In the genomic region with DNA sequence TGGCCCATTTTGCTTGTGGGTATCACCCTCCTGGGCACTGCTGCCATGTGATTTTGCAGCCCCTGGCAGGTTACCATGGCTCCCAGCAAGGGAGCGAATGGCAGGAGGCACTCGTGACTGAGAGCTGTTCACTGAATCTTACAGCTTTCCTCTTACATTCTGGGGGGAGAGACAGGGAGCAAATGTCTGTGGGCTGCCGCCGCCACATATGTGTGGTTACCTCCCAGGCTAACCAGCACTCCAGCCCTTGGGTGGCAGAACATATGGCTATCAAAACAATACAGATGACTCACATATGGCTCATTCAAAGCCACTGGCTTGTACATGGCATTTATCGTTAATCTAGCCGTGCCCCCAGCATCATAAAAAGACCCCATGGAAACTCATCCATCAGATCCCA, we compare ENCODE assay signal across 15 cellular contexts. TPM values are rescaled to one million over a fixed set of nuclear protein-coding genes. Genes with fewer than 3 reads are reported as not detected.
DNase-seq lines count a peak whose midpoint lies in the region; ATAC-seq, FAIRE-seq and TF ChIP-seq lines count a peak whose summit lies in the region.
"Had no signal": no experiment of that assay in that cellular context is flagged by ENCODE, and none has a peak within 500 bp of the region (broad histone marks: within the 10 kb centered on the region; RNA-seq: fewer than 3 reads in every experiment).

No MANE protein-coding gene starts in this region.

- no peak overlapping the region for H3K4me2 ChIP-seq in fibroblast of lung (ENCODE audit: extremely low read depth, insufficient read depth, low read length)
- H3K4me2 ChIP-seq: GM23338 had no signal

- 92 to 93% methylated on average over 6 of the region's 6 CpGs for WGBS in heart right ventricle, 2 donors

- POLR2A ChIA-PET in T-cell (lab: Charles Lee): no interaction called here

- H3K36me3 ChIP-seq in heart right ventricle (peaks cover 0 to 100% (median 76%) of the 10 kb centered on the region in 9 donors), fibroblast of lung (ENCODE audit: control insufficient read depth, insufficient read depth, low read length) (peaks cover 23% of the 10 kb centered on the region), skeletal muscle tissue (ENCODE audit: control insufficient read depth in 3 of 3, insufficient read depth in 3 of 3, low read length in 3 of 3) (peaks cover 40 to 78% (median 47%) of the 10 kb centered on the region in 3 donors)

- no peak overlapping the region for H2AFZ ChIP-seq in fibroblast of lung (ENCODE audit: low read length)
- H2AFZ ChIP-seq: GM23338 had no signal

- FAIRE-seq in GM12892 (lab: Jason Lieb, UNC): no peak

- DNase-seq in heart right ventricle: no peak
- DNase-seq in Right ventricle myocardium superior: no peak
- DNase-seq in T-helper 17 cell: no peak
- DNase-seq in fibroblast of lung (ENCODE audit: low read depth in 2 of 2): peak; percentile 71 to 88
- DNase-seq in GM12892 (ENCODE audit: insufficient read length): no peak
- no peak for DNase-seq in T-cell
- DNase-seq in Kasumi-1 (lab: John Stamatoyannopoulos, UW): no peak
- DNase-seq: activated B cell treated with CpG ODN at 0.5 μM for 24 hours; activated T-cell treated with anti-CD3 and anti-CD28 coated beads, Interleukin-2, amount 50 U/mL, for 48 hours; cerebellar nuclear complex; foreskin keratinocyte; NCI-H2029 had no signal

- peaks cover 0 to 59% (median 19%) of the 10 kb centered on the region in 9 donors for H3K4me1 ChIP-seq in heart right ventricle
- peaks cover 4% of the 10 kb centered on the region for H3K4me1 ChIP-seq in fibroblast of lung (ENCODE audit: control insufficient read depth, extremely low read depth, insufficient read depth, low read length)
- H3K4me1 ChIP-seq in skeletal muscle tissue (ENCODE audit: control insufficient read depth in 3 of 3, insufficient read depth in 3 of 3, low read length in 3 of 3): peaks cover 51 to 54% (median 53%) of the 10 kb centered on the region in 3 donors
- H3K4me1 ChIP-seq: foreskin keratinocyte had no signal

- H3K9me3 Mint-ChIP-seq in T-cell: no peaks in the 10 kb centered on the region
- H3K9me3 Mint-ChIP-seq: activated B cell treated with CpG ODN at 0.5 μM for 24 hours, GM23338 had no signal

- H3K9ac ChIP-seq in fibroblast of lung (ENCODE audit: insufficient read depth, low read length): no peak overlapping the region
- H3K9ac ChIP-seq in skeletal muscle tissue (ENCODE audit: low read depth in 1 of 3, low read length in 3 of 3): peak overlapping the region in 2 of 3 donors; percentile 48 to 77

- no peaks in the 10 kb centered on the region for H4K20me1 ChIP-seq in fibroblast of lung (ENCODE audit: control insufficient read depth, extremely low read depth, insufficient read depth, low read length)

- peaks cover 33% of the 10 kb centered on the region for H3K36me3 Mint-ChIP-seq in T-helper 17 cell (ENCODE audit: low read depth)
- peaks cover 80% of the 10 kb centered on the region for H3K36me3 Mint-ChIP-seq in T-cell

- intact Hi-C loops in heart right ventricle (cut with DNase I) (loop anchor here in 1 of 10 donors (10.0 kb wide), 1 partner anchor 55 kb away; no protein-coding TSS in a partner anchor), Right ventricle myocardium superior (cut with DNase I) (no loop called here)

- peak in 1 of 8 donors; percentile 10 for ATAC-seq in heart right ventricle
- ATAC-seq in Right ventricle myocardium superior (ENCODE audit: poor library complexity): no peak
- no peak for ATAC-seq in T-helper 17 cell
- no peak for ATAC-seq in T-cell (replicated peaks in 1 of 4)
- ATAC-seq: foreskin keratinocyte, GM23338 had no signal

- H3K4me1 Mint-ChIP-seq in T-helper 17 cell: peaks cover 14% of the 10 kb centered on the region
- H3K4me1 Mint-ChIP-seq in T-cell: peaks cover 0 to 4% (median 0%) of the 10 kb centered on the region in 3 donors
- H3K4me1 Mint-ChIP-seq: activated B cell treated with CpG ODN at 0.5 μM for 24 hours, GM23338 had no signal

- TF ChIP-seq POLR2A in GM12892 (IDR thresholded peaks at IDR 0.05; ENCODE audit: low read depth, low read length): no peak

- H3K4me3 ChIP-seq in heart right ventricle (no peak overlapping the region), fibroblast of lung (replicated peaks in 1 of 4; ENCODE audit: control extremely low read depth in 1 of 4, insufficient read depth in 1 of 4, low read depth in 3 of 4, low read length in 4 of 4) (no peak overlapping the region), skeletal muscle tissue (ENCODE audit: low read length in 3 of 3) (peak overlapping the region in 1 of 3 donors; percentile 17)
- H3K4me3 ChIP-seq: GM23338, lung had no signal

- H3K27me3 ChIP-seq in heart right ventricle (no peaks in the 10 kb centered on the region), fibroblast of lung (ENCODE audit: control insufficient read depth, insufficient read depth, low read length) (no peaks in the 10 kb centered on the region), skeletal muscle tissue (ENCODE audit: control insufficient read depth in 3 of 3, insufficient read depth in 3 of 3, low read length in 3 of 3) (no peaks in the 10 kb centered on the region)
- H3K27me3 ChIP-seq: foreskin keratinocyte had no signal

- no peaks in the 10 kb centered on the region for H3K27me3 Mint-ChIP-seq in T-helper 17 cell
- no peaks in the 10 kb centered on the region for H3K27me3 Mint-ChIP-seq in T-cell
- H3K27me3 Mint-ChIP-seq: activated B cell treated with CpG ODN at 0.5 μM for 24 hours had no signal

- TF ChIP-seq CTCF in heart right ventricle (IDR thresholded peaks at IDR 0.05) (no peak), fibroblast of lung (conservative IDR thresholded peaks at IDR 0.05 in 1 of 2, IDR thresholded peaks at IDR 0.05 in 1 of 2; ENCODE audit: low read depth in 1 of 2, low read length in 2 of 2) (no peak)

- H3K4me3 Mint-ChIP-seq in T-helper 17 cell: no peak overlapping the region
- no peak overlapping the region for H3K4me3 Mint-ChIP-seq in T-cell
- H3K4me3 Mint-ChIP-seq: activated B cell treated with CpG ODN at 0.5 μM for 24 hours, GM23338 had no signal

- H3K27ac ChIP-seq in heart right ventricle (peak overlapping the region in 9 of 10 donors; percentile 18 to 95 (median 49)), fibroblast of lung (ENCODE audit: insufficient read depth, low read length) (no peak overlapping the region), skeletal muscle tissue (ENCODE audit: low read depth, low read length) (peak overlapping the region; percentile 92)
- H3K27ac ChIP-seq: foreskin keratinocyte had no signal

- no peaks in the 10 kb centered on the region for H3K79me2 ChIP-seq in fibroblast of lung (ENCODE audit: control insufficient read depth, insufficient read depth, low read length)

- H3K27ac Mint-ChIP-seq in T-helper 17 cell: peak overlapping the region; percentile 8
- H3K27ac Mint-ChIP-seq in T-cell: no peak overlapping the region
- H3K27ac Mint-ChIP-seq: activated B cell treated with CpG ODN at 0.5 μM for 24 hours, GM23338 had no signal

- CTCF ChIA-PET in T-cell (lab: Charles Lee): no interaction called here

- peaks cover 0 to 11% (median 0%) of the 10 kb centered on the region in 11 donors for H3K9me3 ChIP-seq in heart right ventricle
- no peaks in the 10 kb centered on the region for H3K9me3 ChIP-seq in T-helper 17 cell (ENCODE audit: control insufficient read depth, low read length, poor library complexity, severe bottlenecking)
- H3K9me3 ChIP-seq in fibroblast of lung (ENCODE audit: control insufficient read depth, insufficient read depth, low read depth, low read length): no peaks in the 10 kb centered on the region
- H3K9me3 ChIP-seq in skeletal muscle tissue (ENCODE audit: control insufficient read depth in 3 of 3, low read length in 3 of 3): no peaks in the 10 kb centered on the region

RNA-seq across cellular contexts. Expression of gene GTF3C1, which starts 19.8 kb away (rescaled TPM):
- total RNA-seq in heart right ventricle (10 to 100 TPM; 48.1 to 84.5 (median 62.8) TPM), Right ventricle myocardium superior (45.2 TPM), T-helper 17 cell (10 to 100 TPM; 55.3 to 55.6 TPM), fibroblast of lung (61.6 and 75.3 TPM in 2 replicates), skeletal muscle tissue (48.0 TPM), T-cell (10 to 100 TPM; 60.3 to 72.8 (median 61.4) TPM)
- polyA plus RNA-seq in heart right ventricle (100 to 1,000 TPM in 1 of 2 donors, 10 to 100 TPM in 1; 53.0 to 133 TPM), fibroblast of lung (20.1 and 34.1 TPM in 2 replicates)
- 30.8 and 46.9 TPM in 2 replicates for polyA plus RNA-seq in fibroblast of lung (2012)
- 188 and 251 TPM in 2 replicates for polyA minus RNA-seq in fibroblast of lung (ENCODE audit: low replicate concordance)
- 17.4 TPM for polyA plus RNA-seq in GM12892 (2012; ENCODE audit: missing spikeins)

RNA-seq across cellular contexts. Expression of gene KATNIP, which starts 20.0 kb away (rescaled TPM):
- total RNA-seq in heart right ventricle (10 to 100 TPM in 9 of 10 donors, 1 to 10 TPM in 1; 8.6 to 25.0 (median 16.8) TPM), Right ventricle myocardium superior (6.3 TPM), T-helper 17 cell (10 to 100 TPM; 28.6 to 29.7 TPM), fibroblast of lung (16.9 and 22.8 TPM in 2 replicates), skeletal muscle tissue (7.8 TPM), T-cell (10 to 100 TPM; 14.6 to 26.8 (median 18.7) TPM)
- polyA plus RNA-seq in heart right ventricle (1 to 10 TPM; 5.9 to 6.0 TPM), fibroblast of lung (11.4 and 14.6 TPM in 2 replicates)
- 10.8 and 10.9 TPM in 2 replicates for polyA plus RNA-seq in fibroblast of lung (2012)
- 32.6 and 71.1 TPM in 2 replicates for polyA minus RNA-seq in fibroblast of lung (ENCODE audit: low replicate concordance)
- polyA plus RNA-seq in GM12892 (2012; ENCODE audit: missing spikeins): 7.0 TPM

Comparison
In these comparisons a context has a peak if more than half of its experiments do, and no peak if none do; other contexts are left out.
1. DNase-seq: peak in fibroblast of lung (2 of 2); none in heart right ventricle (0 of 2), Right ventricle myocardium superior (single experiment), T-helper 17 cell (0 of 3), GM12892 (single experiment), T-cell (0 of 34) and Kasumi-1 (0 of 2).